ENCODE assay signal across 1 cellular context in genomic region chr5:12125895-12126294, GRCh38.
TF ChIP-seq lines count a peak whose summit lies in the region.

No MANE protein-coding gene starts in this region.

TF ChIP-seq in GM23338, 12 proteins besides CTCF, POLR2A, EP300 and RAD21 (continued from another document):
- TF ChIP-seq ZNF462 (CRISPR knock-in tag; IDR thresholded peaks at IDR 0.05) (no peak), NANOG (IDR thresholded peaks at IDR 0.05; ENCODE audit: borderline replicate concordance) (no peak)
TF ChIP-seq in GM23338: peak in this region for 0.
